ENCODE assay signal across 1 cellular context in genomic region chr19:1863638-1864479, GRCh38.
A peak's percentile ranks its signal among the peaks of the same experiment; 100 is the strongest.
TF ChIP-seq lines count a peak whose summit lies in the region.

No MANE protein-coding gene starts in this region.

TF ChIP-seq in HepG2, 621 proteins besides CTCF, POLR2A, EP300 and RAD21 (continues in another document):
- TF ChIP-seq SALL1 (CRISPR knock-in tag; IDR thresholded peaks at IDR 0.05) (peak; percentile 72), MLX (CRISPR knock-in tag; IDR thresholded peaks at IDR 0.05) (peak; percentile 60; the same call in 1 of the 2 replicates), ZNF281 (CRISPR knock-in tag; IDR thresholded peaks at IDR 0.05; ENCODE audit: borderline replicate concordance) (peak; percentile 95), SNAPC2 (CRISPR knock-in tag; IDR thresholded peaks at IDR 0.05) (no peak), SMAD1 (CRISPR knock-in tag; IDR thresholded peaks at IDR 0.05; ENCODE audit: borderline replicate concordance, low read depth) (peak; percentile 37; the same call in 1 of the 2 replicates), ZNF383 (CRISPR knock-in tag; IDR thresholded peaks at IDR 0.05; ENCODE audit: borderline replicate concordance) (no peak), POLR2AphosphoS5 (IDR thresholded peaks at IDR 0.05; ENCODE audit: low read depth, low read length) (peak; percentile 44; the same call in 1 of the 2 replicates), ZNF329 (CRISPR knock-in tag; IDR thresholded peaks at IDR 0.05; ENCODE audit: low read depth) (peak; percentile 60; the same call in 1 of the 2 replicates), JUNB (CRISPR knock-in tag; IDR thresholded peaks at IDR 0.05; ENCODE audit: borderline replicate concordance) (no peak), HIVEP1 (CRISPR knock-in tag; IDR thresholded peaks at IDR 0.05) (peak; percentile 55; the same call in 1 of the 2 replicates), HDAC2 (CRISPR knock-in tag; IDR thresholded peaks at IDR 0.05) (0 out of 2 replicates have a peak, but pooled peaks have one; percentile 14), ETV5 (CRISPR knock-in tag; IDR thresholded peaks at IDR 0.05; ENCODE audit: borderline replicate concordance) (peak; percentile 79), RARA (CRISPR knock-in tag; IDR thresholded peaks at IDR 0.05) (peak; percentile 44), BCL6 (CRISPR knock-in tag; IDR thresholded peaks at IDR 0.05) (0 out of 2 replicates have a peak, but pooled peaks have one; percentile 17), ZBTB42 (CRISPR knock-in tag; IDR thresholded peaks at IDR 0.05) (0 out of 2 replicates have a peak, but pooled peaks have one; percentile 33), ZNF546 (CRISPR knock-in tag; conservative IDR thresholded peaks at IDR 0.05) (0 out of 2 replicates have a peak, but pooled peaks have one; percentile 26), ZBTB10 (CRISPR knock-in tag; IDR thresholded peaks at IDR 0.05; ENCODE audit: borderline replicate concordance) (peak; percentile 86), HOXA9 (CRISPR knock-in tag; IDR thresholded peaks at IDR 0.05; ENCODE audit: borderline replicate concordance) (no peak; the same call in 1 of the 2 replicates), HNF4G (IDR thresholded peaks at IDR 0.05; ENCODE audit: borderline replicate concordance, low read depth, low read length) (peak; percentile 36; the same call in 1 of the 2 replicates), HNF4G (CRISPR knock-in tag; IDR thresholded peaks at IDR 0.05; ENCODE audit: borderline replicate concordance, low read depth) (no peak), KLF16 (CRISPR knock-in tag; IDR thresholded peaks at IDR 0.05) (peak in 1 of 2 experiments; percentile 21; a peak in 1 of 4 replicates), ZNF670 (CRISPR knock-in tag; IDR thresholded peaks at IDR 0.05; ENCODE audit: borderline replicate concordance) (0 out of 2 replicates have a peak, but pooled peaks have one; percentile 47), ARHGAP35 (CRISPR knock-in tag; IDR thresholded peaks at IDR 0.05; ENCODE audit: borderline replicate concordance) (peak; percentile 20; the same call in 1 of the 2 replicates), NR2C2 (CRISPR knock-in tag; IDR thresholded peaks at IDR 0.05; ENCODE audit: borderline replicate concordance) (peak; percentile 80), CENPT (CRISPR knock-in tag; IDR thresholded peaks at IDR 0.05; ENCODE audit: low read depth) (no peak), HBP1 (CRISPR knock-in tag; IDR thresholded peaks at IDR 0.05; ENCODE audit: low read depth) (peak; percentile 30; the same call in 1 of the 2 replicates), PHF21A (CRISPR knock-in tag; IDR thresholded peaks at IDR 0.05) (peak; percentile 46), ZNF749 (CRISPR knock-in tag; IDR thresholded peaks at IDR 0.05; ENCODE audit: borderline replicate concordance) (no peak), DMAP1 (CRISPR knock-in tag; IDR thresholded peaks at IDR 0.05) (peak; percentile 95), USF2 (IDR thresholded peaks at IDR 0.05; ENCODE audit: low read depth, low read length) (peak; percentile 73), USF2 (CRISPR knock-in tag; IDR thresholded peaks at IDR 0.05; ENCODE audit: borderline replicate concordance) (peak; percentile 59; the same call in 1 of the 2 replicates), ZFP1 (CRISPR knock-in tag; IDR thresholded peaks at IDR 0.05) (peak; percentile 12; the same call in 1 of the 2 replicates), REL (CRISPR knock-in tag; conservative IDR thresholded peaks at IDR 0.05) (peak; percentile 75; the same call in 1 of the 2 replicates), SRSF1 (optimal IDR thresholded peaks at IDR 0.05; ENCODE audit: low read depth, low read length) (peak; percentile 44), ZBTB7A (CRISPR knock-in tag; IDR thresholded peaks at IDR 0.05) (peak; percentile 89), SNRNP70 (IDR thresholded peaks at IDR 0.05; ENCODE audit: low read depth, low read length) (no peak), ZFP90 (CRISPR knock-in tag; IDR thresholded peaks at IDR 0.05; ENCODE audit: borderline replicate concordance) (0 out of 2 replicates have a peak, but pooled peaks have one; percentile 29), MXD3 (CRISPR knock-in tag; IDR thresholded peaks at IDR 0.05) (peak; percentile 55; the same call in 1 of the 2 replicates), ZSCAN22 (CRISPR knock-in tag; IDR thresholded peaks at IDR 0.05) (peak; percentile 53; the same call in 1 of the 2 replicates), ZNF619 (CRISPR knock-in tag; IDR thresholded peaks at IDR 0.05) (0 out of 2 replicates have a peak, but pooled peaks have one; percentile 23), THRA (CRISPR knock-in tag; IDR thresholded peaks at IDR 0.05; ENCODE audit: borderline replicate concordance) (peak; percentile 62; the same call in 1 of the 2 replicates), GMEB1 (CRISPR knock-in tag; IDR thresholded peaks at IDR 0.05; ENCODE audit: borderline replicate concordance) (peak; percentile 8; the same call in 1 of the 2 replicates), ZNF501 (CRISPR knock-in tag; IDR thresholded peaks at IDR 0.05) (peak; percentile 80), PAX8 (CRISPR knock-in tag; IDR thresholded peaks at IDR 0.05; ENCODE audit: borderline replicate concordance) (peak; percentile 34; the same call in 1 of the 2 replicates), PITX1 (CRISPR knock-in tag; IDR thresholded peaks at IDR 0.05) (peak; percentile 57; the same call in 1 of the 2 replicates), ASH2L (IDR thresholded peaks at IDR 0.05; ENCODE audit: insufficient read length, low read depth, low read length) (peak; percentile 18), ZC3H4 (CRISPR knock-in tag; IDR thresholded peaks at IDR 0.05; ENCODE audit: borderline replicate concordance) (no peak), GATAD1 (CRISPR knock-in tag; IDR thresholded peaks at IDR 0.05) (no peak; the same call in 1 of the 2 replicates), ZNF446 (CRISPR knock-in tag; IDR thresholded peaks at IDR 0.05) (0 out of 2 replicates have a peak, but pooled peaks have one; percentile 14), ZNF543 (CRISPR knock-in tag; IDR thresholded peaks at IDR 0.05) (0 out of 2 replicates have a peak, but pooled peaks have one; percentile 21), ZNF567 (CRISPR knock-in tag; IDR thresholded peaks at IDR 0.05; ENCODE audit: borderline replicate concordance) (no peak; the same call in 1 of the 2 replicates), ZUFSP (CRISPR knock-in tag; IDR thresholded peaks at IDR 0.05; ENCODE audit: borderline replicate concordance) (no peak), CBX1 (IDR thresholded peaks at IDR 0.05; ENCODE audit: low read depth) (peak; percentile 15)
